12 cellular contexts compared by ENCODE assay signal in the genomic region with DNA sequence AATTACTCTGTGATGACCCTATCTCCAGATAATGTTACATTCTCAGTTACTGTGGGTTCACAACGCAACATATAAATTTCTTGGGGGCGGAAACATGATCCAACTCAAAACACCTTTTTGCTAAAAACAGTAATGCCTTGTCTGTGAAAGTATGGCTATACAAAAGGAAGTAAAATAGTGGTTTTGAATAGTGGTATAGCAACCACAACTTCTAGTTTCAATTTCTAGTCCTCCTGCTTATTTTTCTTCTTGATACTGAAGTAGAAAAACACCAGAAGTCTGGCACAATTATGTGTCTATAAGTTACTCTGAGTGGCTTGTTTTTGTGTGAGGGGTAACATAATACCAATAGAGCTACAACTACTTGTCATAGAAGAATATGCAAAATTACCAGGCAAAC. TPM values are rescaled to one million over a fixed set of nuclear protein-coding genes. Genes with fewer than 3 reads are reported as not detected.
DNase-seq lines count a peak whose midpoint lies in the region; ATAC-seq and TF ChIP-seq lines count a peak whose summit lies in the region.
"Had no signal": no experiment of that assay in that cellular context is flagged by ENCODE, and none has a peak within 500 bp of the region (broad histone marks: within the 10 kb centered on the region; RNA-seq: fewer than 3 reads in every experiment).

No MANE protein-coding gene starts in this region.

- TF ChIP-seq POLR2A in lower leg skin (IDR thresholded peaks at IDR 0.05), result no peak

- peak; percentile 57 for ATAC-seq in GM19372 (IDR thresholded peaks at IDR 0.05; ENCODE audit: low read depth, unreplicated experiment)
- ATAC-seq in HG03066 (IDR thresholded peaks at IDR 0.05; ENCODE audit: low read depth, unreplicated experiment), result peak; percentile 57
- ATAC-seq in heart right ventricle, result no peak
- ATAC-seq: Panc1 had no signal

- TF ChIP-seq CTCF in heart right ventricle (IDR thresholded peaks at IDR 0.05) (no peak), GM13976 (IDR thresholded peaks at IDR 0.05; ENCODE audit: borderline replicate concordance, control extremely low read depth, extremely low read depth, insufficient read depth, missing control alignments) (no peak), osteoblast (IDR thresholded peaks at IDR 0.05; ENCODE audit: extremely low read depth, low read depth, low read length) (no peak), lower leg skin (IDR thresholded peaks at IDR 0.05) (no peak)

- H3K9me3 Mint-ChIP-seq in CD4-positive, alpha-beta memory T cell, result peaks cover 0 to 3% (median 0%) of the 10 kb centered on the region in 8 donors

- H3K4me1 ChIP-seq in CD4-positive, alpha-beta memory T cell (ENCODE audit: insufficient read depth, low read length), result peaks cover 34% of the 10 kb centered on the region
- H3K4me1 ChIP-seq in heart right ventricle (peaks cover 0 to 18% (median 0%) of the 10 kb centered on the region in 9 donors), osteoblast (ENCODE audit: insufficient read depth, low read length) (no peaks in the 10 kb centered on the region)
- H3K4me1 ChIP-seq: esophagus squamous epithelium had no signal

- H3K4me3 Mint-ChIP-seq in CD4-positive, alpha-beta memory T cell, result peak overlapping the region; percentile 3 to 83 (median 54)

- H3K9me3 ChIP-seq in CD4-positive, alpha-beta memory T cell (ENCODE audit: control insufficient read depth in 1 of 2, low read length in 2 of 2), result no peaks in the 10 kb centered on the region
- H3K9me3 ChIP-seq in heart right ventricle, result no peaks in the 10 kb centered on the region
- no peaks in the 10 kb centered on the region for H3K9me3 ChIP-seq in osteoblast (ENCODE audit: low read depth, low read length)
- H3K9me3 ChIP-seq: esophagus squamous epithelium had no signal

- in situ Hi-C loops in GM13976 (cut with MboI; ENCODE audit: low sequenced_read_pairs, unreplicated experiment), result no loop called here

- no peaks in the 10 kb centered on the region for H3K27me3 Mint-ChIP-seq in CD4-positive, alpha-beta memory T cell

- peak in 4 of 5 donors; percentile 49 to 66 (median 56) for DNase-seq in CD4-positive, alpha-beta memory T cell
- DNase-seq in SIG-M5 (lab: John Stamatoyannopoulos, UW), result peak; percentile 36
- no peak for DNase-seq in heart right ventricle
- DNase-seq in GM13976 (ENCODE audit: low spot score), result no peak
- no peak for DNase-seq in osteoblast (ENCODE audit: insufficient read length, low spot score, missing footprints)
- DNase-seq in lower leg skin (ENCODE audit: low spot score in 2 of 2), result no peak
- DNase-seq: activated effector memory CD4-positive, alpha-beta T cell treated with Interleukin-2 at 50 U/mL for 16 hours; esophagus squamous epithelium had no signal

- H3K79me2 ChIP-seq in osteoblast (ENCODE audit: insufficient read depth, low read length), result no peaks in the 10 kb centered on the region

- no peak overlapping the region for H3K4me3 ChIP-seq in CD4-positive, alpha-beta memory T cell (ENCODE audit: low read length in 2 of 2)
- H3K4me3 ChIP-seq in heart right ventricle, result no peak overlapping the region
- H3K4me3 ChIP-seq in osteoblast (ENCODE audit: insufficient read depth, low read length), result no peak overlapping the region
- H3K4me3 ChIP-seq in lower leg skin (ENCODE audit: low read depth, poor library complexity, severe bottlenecking), result no peak overlapping the region
- H3K4me3 ChIP-seq: esophagus squamous epithelium had no signal

- H3K27ac ChIP-seq in CD4-positive, alpha-beta memory T cell (ENCODE audit: low read depth, low read length), result peak overlapping the region; percentile 37
- H3K27ac ChIP-seq in heart right ventricle (peak overlapping the region in 1 of 10 donors; percentile 36), osteoblast (ENCODE audit: low read depth, low read length) (no peak overlapping the region)
- H3K27ac ChIP-seq: esophagus squamous epithelium, HL-60 had no signal

- peaks cover 0 to 9% of the 10 kb centered on the region in 2 donors for H3K36me3 Mint-ChIP-seq in CD4-positive, alpha-beta memory T cell

- no peaks in the 10 kb centered on the region for H4K20me1 ChIP-seq in osteoblast (ENCODE audit: insufficient read depth, low read length)

- no peak overlapping the region for H3K4me2 ChIP-seq in osteoblast (ENCODE audit: insufficient read depth, low read length)

- 79 to 85% methylated on average over 2 of the region's 2 CpGs for WGBS in heart right ventricle, 2 donors
- WGBS in lower leg skin, 2 donors, result 70 to 73% methylated on average over 2 of the region's 2 CpGs

- CTCF ChIA-PET in CD4-positive, alpha-beta memory T cell (lab: Charles Lee; ENCODE audit: partially characterized antibody), result interaction anchor here (1.3 to 3.4 kb wide), 2 partner anchors 15 to 34 kb away, joined by 4 to 14 read pairs; no protein-coding TSS in a partner anchor

- no peak overlapping the region for H2AFZ ChIP-seq in osteoblast (ENCODE audit: low read length)

- H3K4me1 Mint-ChIP-seq in CD4-positive, alpha-beta memory T cell, result peaks cover 35 to 51% (median 39%) of the 10 kb centered on the region in 4 donors

- H3K36me3 ChIP-seq in CD4-positive, alpha-beta memory T cell (ENCODE audit: insufficient read depth, low read length), result no peaks in the 10 kb centered on the region
- H3K36me3 ChIP-seq in heart right ventricle (no peaks in the 10 kb centered on the region), osteoblast (ENCODE audit: insufficient read depth, low read length) (no peaks in the 10 kb centered on the region)
- H3K36me3 ChIP-seq: esophagus squamous epithelium had no signal

- H3K27me3 ChIP-seq in CD4-positive, alpha-beta memory T cell (ENCODE audit: insufficient read depth, low read length), result no peaks in the 10 kb centered on the region
- H3K27me3 ChIP-seq in heart right ventricle (peaks cover 0 to 17% (median 8%) of the 10 kb centered on the region in 7 donors), osteoblast (ENCODE audit: insufficient read depth, low read length) (peaks cover 4% of the 10 kb centered on the region)
- H3K27me3 ChIP-seq: esophagus squamous epithelium had no signal

- peak overlapping the region; percentile 79 to 93 (median 93) for H3K27ac Mint-ChIP-seq in CD4-positive, alpha-beta memory T cell

- POLR2A ChIA-PET in CD4-positive, alpha-beta memory T cell (lab: Charles Lee; ENCODE audit: partially characterized antibody), result interaction anchor here (1.7 to 4.3 kb wide), 2 partner anchors 22 to 25 kb away, joined by 7 to 81 read pairs; a partner anchor contains a TSS

- intact Hi-C loops in CD4-positive, alpha-beta memory T cell (cut with micrococcal nuclease), result loop anchor here (1.0 to 5.0 kb wide), 2 partner anchors 22 to 33 kb away; a partner anchor contains a TSS
- intact Hi-C loops in heart right ventricle (cut with DNase I), result no loop called here
- intact Hi-C loops in lower leg skin (cut with DNase I; ENCODE audit: low total_unique reads), result no loop called here

RNA-seq across cellular contexts. Expression of a gene that starts 21.5 kb away (rescaled TPM):
- total RNA-seq in CD4-positive, alpha-beta memory T cell, result 10 to 100 TPM; 61.3 to 63.3 TPM
- polyA plus RNA-seq in CD4-positive, alpha-beta memory T cell, result 10 to 100 TPM; 25.6 to 59.4 TPM
- 10 to 100 TPM; 17.5 to 35.8 (median 25.4) TPM for total RNA-seq in heart right ventricle
- polyA plus RNA-seq in heart right ventricle, result 1 to 10 TPM; 3.4 to 7.0 TPM
- total RNA-seq in osteoblast, result 21.7 and 26.5 TPM in 2 replicates
- 10 to 100 TPM; 43.3 to 60.9 (median 49.3) TPM for total RNA-seq in lower leg skin

Comparison
In these comparisons a context has a peak if more than half of its experiments do, and no peak if none do; other contexts are left out.
1. DNase-seq: peak in CD4-positive, alpha-beta memory T cell (4 of 5) and SIG-M5 (single experiment); none in heart right ventricle (0 of 2), GM13976 (single experiment), osteoblast (single experiment) and lower leg skin (0 of 2).
2. ATAC-seq: peak in GM19372 (single experiment) and HG03066 (single experiment); none in heart right ventricle (0 of 8).